ENCODE assay signal across 1 cellular context in genomic region chr1:24154215-24154614, GRCh38.
TF ChIP-seq lines count a peak whose summit lies in the region.

No MANE protein-coding gene starts in this region.

TF ChIP-seq in GM23338, 12 proteins besides CTCF, POLR2A, EP300 and RAD21 (continued from another document):
- TF ChIP-seq, protein P1, sequence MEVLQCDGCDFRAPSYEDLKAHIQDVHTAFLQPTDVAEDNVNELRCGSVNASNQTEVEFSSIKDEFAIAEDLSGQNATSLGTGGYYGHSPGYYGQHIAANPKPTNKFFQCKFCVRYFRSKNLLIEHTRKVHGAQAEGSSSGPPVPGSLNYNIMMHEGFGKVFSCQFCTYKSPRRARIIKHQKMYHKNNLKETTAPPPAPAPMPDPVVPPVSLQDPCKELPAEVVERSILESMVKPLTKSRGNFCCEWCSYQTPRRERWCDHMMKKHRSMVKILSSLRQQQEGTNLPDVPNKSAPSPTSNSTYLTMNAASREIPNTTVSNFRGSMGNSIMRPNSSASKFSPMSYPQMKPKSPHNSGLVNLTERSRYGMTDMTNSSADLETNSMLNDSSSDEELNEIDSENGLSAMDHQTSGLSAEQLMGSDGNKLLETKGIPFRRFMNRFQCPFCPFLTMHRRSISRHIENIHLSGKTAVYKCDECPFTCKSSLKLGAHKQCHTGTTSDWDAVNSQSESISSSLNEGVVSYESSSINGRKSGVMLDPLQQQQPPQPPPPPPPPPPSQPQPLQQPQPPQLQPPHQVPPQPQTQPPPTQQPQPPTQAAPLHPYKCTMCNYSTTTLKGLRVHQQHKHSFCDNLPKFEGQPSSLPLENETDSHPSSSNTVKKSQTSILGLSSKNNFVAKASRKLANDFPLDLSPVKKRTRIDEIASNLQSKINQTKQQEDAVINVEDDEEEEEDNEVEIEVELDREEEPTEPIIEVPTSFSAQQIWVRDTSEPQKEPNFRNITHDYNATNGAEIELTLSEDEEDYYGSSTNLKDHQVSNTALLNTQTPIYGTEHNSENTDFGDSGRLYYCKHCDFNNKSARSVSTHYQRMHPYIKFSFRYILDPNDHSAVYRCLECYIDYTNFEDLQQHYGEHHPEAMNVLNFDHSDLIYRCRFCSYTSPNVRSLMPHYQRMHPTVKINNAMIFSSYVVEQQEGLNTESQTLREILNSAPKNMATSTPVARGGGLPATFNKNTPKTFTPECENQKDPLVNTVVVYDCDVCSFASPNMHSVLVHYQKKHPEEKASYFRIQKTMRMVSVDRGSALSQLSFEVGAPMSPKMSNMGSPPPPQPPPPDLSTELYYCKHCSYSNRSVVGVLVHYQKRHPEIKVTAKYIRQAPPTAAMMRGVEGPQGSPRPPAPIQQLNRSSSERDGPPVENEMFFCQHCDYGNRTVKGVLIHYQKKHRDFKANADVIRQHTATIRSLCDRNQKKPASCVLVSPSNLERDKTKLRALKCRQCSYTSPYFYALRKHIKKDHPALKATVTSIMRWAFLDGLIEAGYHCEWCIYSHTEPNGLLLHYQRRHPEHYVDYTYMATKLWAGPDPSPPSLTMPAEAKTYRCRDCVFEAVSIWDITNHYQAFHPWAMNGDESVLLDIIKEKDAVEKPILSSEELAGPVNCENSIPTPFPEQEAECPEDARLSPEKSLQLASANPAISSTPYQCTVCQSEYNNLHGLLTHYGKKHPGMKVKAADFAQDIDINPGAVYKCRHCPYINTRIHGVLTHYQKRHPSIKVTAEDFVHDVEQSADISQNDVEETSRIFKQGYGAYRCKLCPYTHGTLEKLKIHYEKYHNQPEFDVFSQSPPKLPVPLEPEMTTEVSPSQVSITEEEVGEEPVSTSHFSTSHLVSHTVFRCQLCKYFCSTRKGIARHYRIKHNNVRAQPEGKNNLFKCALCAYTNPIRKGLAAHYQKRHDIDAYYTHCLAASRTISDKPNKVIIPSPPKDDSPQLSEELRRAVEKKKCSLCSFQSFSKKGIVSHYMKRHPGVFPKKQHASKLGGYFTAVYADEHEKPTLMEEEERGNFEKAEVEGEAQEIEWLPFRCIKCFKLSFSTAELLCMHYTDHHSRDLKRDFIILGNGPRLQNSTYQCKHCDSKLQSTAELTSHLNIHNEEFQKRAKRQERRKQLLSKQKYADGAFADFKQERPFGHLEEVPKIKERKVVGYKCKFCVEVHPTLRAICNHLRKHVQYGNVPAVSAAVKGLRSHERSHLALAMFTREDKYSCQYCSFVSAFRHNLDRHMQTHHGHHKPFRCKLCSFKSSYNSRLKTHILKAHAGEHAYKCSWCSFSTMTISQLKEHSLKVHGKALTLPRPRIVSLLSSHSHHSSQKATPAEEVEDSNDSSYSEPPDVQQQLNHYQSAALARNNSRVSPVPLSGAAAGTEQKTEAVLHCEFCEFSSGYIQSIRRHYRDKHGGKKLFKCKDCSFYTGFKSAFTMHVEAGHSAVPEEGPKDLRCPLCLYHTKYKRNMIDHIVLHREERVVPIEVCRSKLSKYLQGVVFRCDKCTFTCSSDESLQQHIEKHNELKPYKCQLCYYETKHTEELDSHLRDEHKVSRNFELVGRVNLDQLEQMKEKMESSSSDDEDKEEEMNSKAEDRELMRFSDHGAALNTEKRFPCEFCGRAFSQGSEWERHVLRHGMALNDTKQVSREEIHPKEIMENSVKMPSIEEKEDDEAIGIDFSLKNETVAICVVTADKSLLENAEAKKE (CRISPR knock-in tag; IDR thresholded peaks at IDR 0.05) = no peak
- TF ChIP-seq STAT1 (IDR thresholded peaks at IDR 0.05; ENCODE audit: unreplicated experiment) (no peak), ETS1 (IDR thresholded peaks at IDR 0.05) (no peak), EZH2 (IDR thresholded peaks at IDR 0.05; ENCODE audit: low read depth, unreplicated experiment) (no peak), NANOG (IDR thresholded peaks at IDR 0.05; ENCODE audit: borderline replicate concordance) (no peak)
